Comparison of ENCODE assay signal across 1 cellular context in genomic region chr19:7223429-7223828, GRCh38.
TF ChIP-seq lines count a peak whose summit lies in the region.

No MANE protein-coding gene starts in this region.

TF ChIP-seq in GM12878, 131 proteins besides CTCF, POLR2A, EP300 and RAD21:
- TF ChIP-seq RELA (IDR thresholded peaks at IDR 0.05; ENCODE audit: borderline replicate concordance, partially characterized antibody) (no peak), NFIC (IDR thresholded peaks at IDR 0.05; ENCODE audit: low read depth, low read length) (no peak), KLF5 (IDR thresholded peaks at IDR 0.05; ENCODE audit: partially characterized antibody) (no peak), RCOR1 (conservative IDR thresholded peaks at IDR 0.05; ENCODE audit: low read depth, low read length) (no peak), ZNF217 (IDR thresholded peaks at IDR 0.05) (0 out of 2 replicates have a peak, but pooled peaks have one; percentile 25), BHLHE40 (IDR thresholded peaks at IDR 0.05; ENCODE audit: borderline replicate concordance in 1 of 2, low read depth in 2 of 2, low read length in 1 of 2) (no peak), GATAD2B (conservative IDR thresholded peaks at IDR 0.05; ENCODE audit: low read depth) (no peak), SP1 (IDR thresholded peaks at IDR 0.05; ENCODE audit: low read depth, low read length) (no peak), ATF2 (IDR thresholded peaks at IDR 0.05; ENCODE audit: low read length) (no peak)
